Comparison of ENCODE assay signal across 8 cellular contexts in the genomic region with DNA sequence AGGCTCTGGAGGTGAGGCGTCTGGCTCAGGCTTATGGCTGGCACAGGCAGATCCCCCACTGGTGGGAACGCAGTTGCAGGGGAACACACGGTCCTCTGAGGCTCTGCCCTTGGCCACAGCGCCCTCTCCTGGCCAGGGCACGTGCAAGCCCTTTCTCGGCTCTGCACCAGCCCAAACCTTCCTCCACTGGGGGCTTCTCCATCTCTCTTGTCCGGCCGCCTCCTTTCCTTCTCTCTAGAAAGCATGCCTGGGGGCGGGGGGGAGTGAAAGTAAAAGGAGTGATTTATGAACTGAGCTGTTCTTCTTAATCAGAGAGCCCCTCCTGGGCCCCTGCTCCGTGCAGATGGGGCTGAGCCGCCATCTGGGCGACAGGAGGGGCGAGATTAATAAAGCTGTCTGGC. TPM values are rescaled to one million over a fixed set of nuclear protein-coding genes. Genes with fewer than 3 reads are reported as not detected.
DNase-seq lines count a peak whose midpoint lies in the region; ATAC-seq, FAIRE-seq and TF ChIP-seq lines count a peak whose summit lies in the region.

No MANE protein-coding gene starts in this region.

- no peaks in the 10 kb centered on the region for H3K9me3 ChIP-seq in H1 (ENCODE audit: insufficient read depth in 2 of 2, low read depth in 1 of 2, low read length in 1 of 2)

- no peaks in the 10 kb centered on the region; a peak in 1 of 8 replicates for H3K36me3 ChIP-seq in H1 (ENCODE audit: control insufficient read depth in 2 of 4, insufficient read depth in 4 of 4, low read length in 3 of 4)

- H4K8ac ChIP-seq in H1 (ENCODE audit: extremely low read depth, insufficient read depth, low read length) = no peak overlapping the region

- peaks cover 2 to 28% (median 9%) of the 10 kb centered on the region in 4 experiments for H3K4me1 ChIP-seq in H1 (replicated peaks in 1 of 4; ENCODE audit: control insufficient read depth in 3 of 4, insufficient read depth in 4 of 4, low read length in 3 of 4)

- peak; percentile 96 to 99 (median 98) for TF ChIP-seq CTCF in H1 (IDR thresholded peaks at IDR 0.05; ENCODE audit: control extremely low read depth in 1 of 3, insufficient read depth in 1 of 3, low read depth in 1 of 3, low read length in 3 of 3)

- TF ChIP-seq RAD21 in H1 (IDR thresholded peaks at IDR 0.05 in 1 of 2, conservative IDR thresholded peaks at IDR 0.05 in 1 of 2; ENCODE audit: low read depth in 2 of 2, low read length in 2 of 2) = peak; percentile 98 to 100

- H3K18ac ChIP-seq in H1 (ENCODE audit: extremely low read depth, low read length) = no peak overlapping the region

- no peaks in the 10 kb centered on the region for H3K79me1 ChIP-seq in H1 (ENCODE audit: low read depth, low read length)

- WGBS in H1 (ENCODE audit: extremely low coverage in 1 of 2, insufficient coverage in 1 of 2, insufficient read length in 1 of 2, insufficient replicate concordance in 2 of 2, low coverage in 1 of 2, low lambda C conversion rate in 2 of 2, missing lambda C conversion rate in 1 of 2), 2 experiments = 20% methylated on average over 13 of the region's 13 CpGs; no CpG with 5 or more reads in 1 of the 2 experiments

- no peak overlapping the region for H2AK5ac ChIP-seq in H1 (ENCODE audit: low read depth, low read length)

- H4K91ac ChIP-seq in H1 (replicated peaks; ENCODE audit: insufficient read length, low read length) = no peak overlapping the region

- no peak overlapping the region for H2AFZ ChIP-seq in H1 (ENCODE audit: low read length)

- no peak overlapping the region for H2BK120ac ChIP-seq in H1 (replicated peaks; ENCODE audit: low read depth, low read length)

- no peak overlapping the region for H3K56ac ChIP-seq in H1 (replicated peaks; ENCODE audit: insufficient read length, low read depth, low read length)

- no peak for ATAC-seq in GM21619 (IDR thresholded peaks at IDR 0.05; ENCODE audit: unreplicated experiment)

- no peaks in the 10 kb centered on the region; the same call in 1 of the 2 replicates for H3K23me2 ChIP-seq in H1 (ENCODE audit: low read depth, low read length)

- peak overlapping the region in 1 of 2 experiments; percentile 43; a peak in 2 of 4 replicates for H3K4me2 ChIP-seq in H1 (ENCODE audit: insufficient read depth in 1 of 2, low read depth in 2 of 2, low read length in 2 of 2)

- H3K23ac ChIP-seq in H1 (ENCODE audit: insufficient read length) = no peak overlapping the region

- CTCF ChIA-PET in HEK293T (lab: Yijun Ruan, JAX) (interaction anchor here (0.7 to 2.1 kb wide), 4 partner anchors 9 to 267 kb away, joined by 3 to 8 read pairs (median 4); no protein-coding TSS in a partner anchor), H1 (lab: Charles Lee; ENCODE audit: partially characterized antibody) (interaction anchor here (0.6 to 8.4 kb wide), 68 partner anchors 9 to 328 kb away, joined by 3 to 89 read pairs (median 5); partner anchors contain the start of gene CD82)

- H4K5ac ChIP-seq in H1 (ENCODE audit: insufficient read length, low read depth, low read length) = no peak overlapping the region

- H3K27ac ChIP-seq in H1 (ENCODE audit: low read depth, low read length) = no peak overlapping the region

- H3K79me2 ChIP-seq in H1 (ENCODE audit: control insufficient read depth in 1 of 2, insufficient read depth in 2 of 2, low read length in 2 of 2) = no peaks in the 10 kb centered on the region

- H2BK15ac ChIP-seq in H1 (ENCODE audit: low read length) = no peak overlapping the region

- peaks cover 0 to 13% (median 3%) of the 10 kb centered on the region in 4 experiments; a peak in 3 of 7 replicates for H3K27me3 ChIP-seq in H1 (replicated peaks in 1 of 4; ENCODE audit: control insufficient read depth in 3 of 4, extremely low read depth in 1 of 4, insufficient read depth in 3 of 4, low read length in 3 of 4)

- no peaks in the 10 kb centered on the region for H4K20me1 ChIP-seq in H1 (replicated peaks in 1 of 2; ENCODE audit: control insufficient read depth in 1 of 2, insufficient read depth in 2 of 2, low read length in 2 of 2)

- H2BK5ac ChIP-seq in H1 (ENCODE audit: low read depth, low read length) = no peak overlapping the region

- H3K9ac ChIP-seq in H1 (replicated peaks in 1 of 4; ENCODE audit: extremely low read depth in 1 of 4, low read depth in 3 of 4, low read length in 3 of 4) = no peak overlapping the region

- POLR2A ChIA-PET in HEK293T (lab: Yijun Ruan, JAX) (no interaction called here), H1 (lab: Charles Lee; ENCODE audit: partially characterized antibody) (interaction anchor here (1.1 kb wide), 1 partner anchor 153 kb away, joined by 4 read pairs; no protein-coding TSS in a partner anchor)

- H3K14ac ChIP-seq in H1 (ENCODE audit: insufficient read length) = no peak overlapping the region

- peak; percentile 68 for DNase-seq in COLO829 (ENCODE audit: low spot score)
- peak; percentile 86 for DNase-seq in HEK293T (ENCODE audit: extremely low spot score)
- peak; percentile 99 for DNase-seq in NCI-H82 (lab: John Stamatoyannopoulos, UW)
- peak; percentile 14 to 24 for DNase-seq in activated CD8-positive, alpha-beta memory T cell treated with anti-CD3 and anti-CD28 coated beads for 4 hours (ENCODE audit: low read depth in 2 of 2)
- DNase-seq in H1 (ENCODE audit: low read depth in 1 of 2, low spot score in 2 of 2) = peak; percentile 79 to 92
- peak; percentile 68 for DNase-seq in myocyte (ENCODE audit: low read depth)
- DNase-seq in stimulated activated CD8-positive, alpha-beta memory T cell treated with anti-CD3 and anti-CD28 coated beads, Interleukin-7, amount 100 ng/mL, for 4 hours (ENCODE audit: low read depth in 2 of 2) = peak; percentile 7 to 18

- TF ChIP-seq EP300 in H1 (IDR thresholded peaks at IDR 0.05; ENCODE audit: borderline replicate concordance in 1 of 2, low read depth in 2 of 2, low read length in 2 of 2) = no peak

- TF ChIP-seq POLR2A in H1 (IDR thresholded peaks at IDR 0.05; ENCODE audit: control extremely low read depth in 1 of 2, low read depth in 2 of 2, low read length in 2 of 2) = no peak

- no peak overlapping the region for H3K4ac ChIP-seq in H1 (replicated peaks; ENCODE audit: insufficient read length, low read depth, low read length)

- H2BK12ac ChIP-seq in H1 (ENCODE audit: low read depth, low read length) = peak overlapping the region; percentile 81; the same call in 1 of the 2 replicates

- H3K4me3 ChIP-seq in H1 (ENCODE audit: extremely low read depth in 1 of 4, insufficient read depth in 2 of 4, low read depth in 3 of 4, low read length in 4 of 4) = no peak overlapping the region

- FAIRE-seq in H1 (lab: Jason Lieb, UNC) = peak; percentile 84

- H2BK20ac ChIP-seq in H1 (ENCODE audit: low read length) = no peak overlapping the region

TF ChIP-seq in HEK293T, 16 proteins besides CTCF, POLR2A, EP300 and RAD21 (continues in another document):
- TF ChIP-seq SP1 (IDR thresholded peaks at IDR 0.05) (no peak), ARNT (IDR thresholded peaks at IDR 0.05) (no peak), L3MBTL2 (conservative IDR thresholded peaks at IDR 0.05) (no peak), HDGF (IDR thresholded peaks at IDR 0.05; ENCODE audit: borderline replicate concordance) (no peak), LEF1 (IDR thresholded peaks at IDR 0.05; ENCODE audit: borderline replicate concordance) (no peak), TARDBP (IDR thresholded peaks at IDR 0.05) (no peak), ZNF384 (IDR thresholded peaks at IDR 0.05) (no peak), PKNOX1 (IDR thresholded peaks at IDR 0.05) (no peak), ELF4 (IDR thresholded peaks at IDR 0.05) (no peak), NFRKB (IDR thresholded peaks at IDR 0.05) (no peak), FOXK2 (IDR thresholded peaks at IDR 0.05) (no peak), SUZ12 (IDR thresholded peaks at IDR 0.05) (no peak)

TF ChIP-seq in H1, 55 proteins besides CTCF, POLR2A, EP300 and RAD21 (continues in another document):
- TF ChIP-seq, protein P1, sequence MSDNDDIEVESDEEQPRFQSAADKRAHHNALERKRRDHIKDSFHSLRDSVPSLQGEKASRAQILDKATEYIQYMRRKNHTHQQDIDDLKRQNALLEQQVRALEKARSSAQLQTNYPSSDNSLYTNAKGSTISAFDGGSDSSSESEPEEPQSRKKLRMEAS (IDR thresholded peaks at IDR 0.05) = peak; percentile 71
- TF ChIP-seq, protein P2, sequence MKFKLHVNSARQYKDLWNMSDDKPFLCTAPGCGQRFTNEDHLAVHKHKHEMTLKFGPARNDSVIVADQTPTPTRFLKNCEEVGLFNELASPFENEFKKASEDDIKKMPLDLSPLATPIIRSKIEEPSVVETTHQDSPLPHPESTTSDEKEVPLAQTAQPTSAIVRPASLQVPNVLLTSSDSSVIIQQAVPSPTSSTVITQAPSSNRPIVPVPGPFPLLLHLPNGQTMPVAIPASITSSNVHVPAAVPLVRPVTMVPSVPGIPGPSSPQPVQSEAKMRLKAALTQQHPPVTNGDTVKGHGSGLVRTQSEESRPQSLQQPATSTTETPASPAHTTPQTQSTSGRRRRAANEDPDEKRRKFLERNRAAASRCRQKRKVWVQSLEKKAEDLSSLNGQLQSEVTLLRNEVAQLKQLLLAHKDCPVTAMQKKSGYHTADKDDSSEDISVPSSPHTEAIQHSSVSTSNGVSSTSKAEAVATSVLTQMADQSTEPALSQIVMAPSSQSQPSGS (IDR thresholded peaks at IDR 0.05; ENCODE audit: low read length) = no peak
- TF ChIP-seq TAF1 (IDR thresholded peaks at IDR 0.05; ENCODE audit: low read depth, low read length) (no peak), SAP30 (IDR thresholded peaks at IDR 0.05; ENCODE audit: insufficient read depth, insufficient replicate concordance, low read length) (no peak), GABPA (IDR thresholded peaks at IDR 0.05; ENCODE audit: borderline replicate concordance, insufficient read depth, low read length) (peak; percentile 68; the same call in 1 of the 2 replicates), JUND (IDR thresholded peaks at IDR 0.05; ENCODE audit: low read length) (0 out of 2 replicates have a peak, but pooled peaks have one; percentile 12), SRF (IDR thresholded peaks at IDR 0.05; ENCODE audit: low read depth, low read length) (no peak), RXRA (IDR thresholded peaks at IDR 0.05; ENCODE audit: insufficient read depth, low read depth, low read length) (no peak), BACH1 (IDR thresholded peaks at IDR 0.05; ENCODE audit: low read length) (peak; percentile 70; the same call in 1 of the 2 replicates), KDM1A (IDR thresholded peaks at IDR 0.05; ENCODE audit: borderline replicate concordance, low read length) (no peak)

RNA-seq across cellular contexts. Expression of gene TP53I11, which starts 56.5 kb away (rescaled TPM):
- 46.3 and 53.7 TPM in 2 replicates for total RNA-seq in H1 (2021; fragmentation: NEBNext Ultra II Directional; extraction: Animal tissue kit (Norgen Biotek cat#: 25700))
- 34.0 and 47.5 TPM in 2 replicates for polyA plus RNA-seq in H1 (2011; rRNA removed)
- 25.8 TPM for polyA plus RNA-seq in H1 (2011; cell fraction: cytosol; rRNA removed)
- polyA plus RNA-seq in H1 (2011; cell fraction: nucleus; rRNA removed) = 48.2 TPM
- 44.1 to 78.7 TPM (median 68.4 TPM) in 4 replicates for polyA plus RNA-seq in H1 (2012, experiment 1 of 2)
- polyA plus RNA-seq in H1 (2012, experiment 2 of 2) = 49.8 TPM
- 52.1 TPM for polyA plus RNA-seq in H1 (2013, experiment 1 of 2)
- 59.6 TPM for polyA plus RNA-seq in H1 (2013, experiment 2 of 2)
- polyA minus RNA-seq in H1 (2011; rRNA and poly(A)+ RNA removed) = 26.4 and 26.9 TPM in 2 replicates
- polyA minus RNA-seq in H1 (2011; cell fraction: cytosol; rRNA and poly(A)+ RNA removed) = 34.6 TPM
- polyA minus RNA-seq in H1 (2011; cell fraction: nucleus; rRNA and poly(A)+ RNA removed) = 44.5 TPM
- 26.1 and 33.4 TPM in 2 replicates for total RNA-seq in myocyte
- polyA plus RNA-seq in myocyte (2012) = 41.7 TPM

Comparison
In these comparisons a context has a peak if more than half of its experiments do, and no peak if none do; other contexts are left out.
1. DNase-seq: peak in every context shown above with its lines; median percentile 99 in NCI-H82; 86 in HEK293T; 86 in H1; 68 in COLO829; 68 in myocyte; 19 in activated CD8-positive, alpha-beta memory T cell treated with anti-CD3 and anti-CD28 coated beads for 4 hours; 12 in stimulated activated CD8-positive, alpha-beta memory T cell treated with anti-CD3 and anti-CD28 coated beads, Interleukin-7, amount 100 ng/mL, for 4 hours.